Comparison of ENCODE assay signal across 8 cellular contexts in the genomic region with DNA sequence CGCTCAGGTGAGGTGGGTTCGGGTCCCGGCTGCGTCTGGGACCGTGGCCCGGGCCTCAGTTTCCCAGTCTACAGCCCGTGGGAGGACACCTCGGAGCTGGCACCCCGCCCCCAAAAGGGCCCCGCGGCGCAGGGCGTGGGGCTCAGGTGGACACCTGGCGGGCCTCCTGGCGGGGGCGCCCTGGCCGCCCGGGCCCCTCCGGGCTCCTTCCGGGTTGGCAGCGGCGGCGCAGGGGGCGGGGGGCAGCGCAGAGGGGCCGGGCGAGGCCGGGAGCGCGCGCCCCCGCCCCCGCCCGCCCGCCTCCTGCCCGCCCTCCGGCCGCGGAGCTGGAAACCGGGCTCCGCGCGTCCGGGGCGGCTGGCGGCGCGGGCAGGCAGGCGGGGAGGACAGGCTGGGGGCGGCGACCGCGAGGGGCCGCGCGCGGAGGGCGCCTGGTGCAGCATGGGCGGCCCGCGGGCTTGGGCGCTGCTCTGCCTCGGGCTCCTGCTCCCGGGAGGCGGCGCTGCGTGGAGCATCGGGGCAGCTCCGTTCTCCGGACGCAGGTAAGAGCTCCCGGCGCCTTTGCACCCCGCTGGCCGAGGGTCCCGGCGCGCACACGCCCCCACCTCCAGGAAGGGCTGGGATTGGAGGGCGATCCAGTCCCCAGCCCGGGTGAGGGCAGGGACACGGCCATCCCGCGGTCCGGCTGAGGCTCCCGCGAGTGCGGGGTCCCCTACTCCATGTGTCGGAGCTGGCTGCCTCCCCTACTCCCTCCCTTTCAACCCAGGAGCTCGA. TPM values are rescaled to one million over a fixed set of nuclear protein-coding genes. Genes with fewer than 3 reads are reported as not detected.
A peak's percentile ranks its signal among the peaks of the same experiment; 100 is the strongest.
DNase-seq lines count a peak whose midpoint lies in the region; ATAC-seq and TF ChIP-seq lines count a peak whose summit lies in the region.

A gene (plus strand): TSS at position 299 of the 774 bp plus-strand sequence. CDS start 143 bp downstream, at position 442.

- H3K27ac ChIP-seq in PC-3 (ENCODE audit: low read length) = no peak within 1 kb of the TSS
- H3K27ac ChIP-seq in duodenal mucosa (ENCODE audit: low read depth, low read length) = no peak within 1 kb of the TSS
- peak within 1 kb of the TSS; percentile 44 to 93 (median 68) for H3K27ac ChIP-seq in upper lobe of left lung

- peak within 1 kb of the TSS; percentile 17 for H3K27ac Mint-ChIP-seq in mesothelial cell of epicardium

- no peaks in the 10 kb centered on the region for H3K79me2 ChIP-seq in PC-3 (ENCODE audit: low read length)

- intact Hi-C loops in PC-3 (cut with micrococcal nuclease) = no loop called here

- H3K9ac ChIP-seq in PC-3 (ENCODE audit: low read length) (no peak within 1 kb of the TSS), duodenal mucosa (ENCODE audit: low read depth in 1 of 2, low read length in 2 of 2) (peak within 1 kb of the TSS; percentile 34 to 64)

- peak within 1 kb of the TSS; percentile 86 for H3K4me3 Mint-ChIP-seq in mesothelial cell of epicardium

- no peak for TF ChIP-seq EP300 in upper lobe of left lung (IDR thresholded peaks at IDR 0.05)

- TF ChIP-seq CTCF in PC-3 (conservative IDR thresholded peaks at IDR 0.05; ENCODE audit: low read depth, low read length) (no peak), mesothelial cell of epicardium (IDR thresholded peaks at IDR 0.05; ENCODE audit: unreplicated experiment) (no peak), upper lobe of left lung (IDR thresholded peaks at IDR 0.05) (peak in 3 of 6 experiments; percentile 20 to 40 (median 21))

- no peaks in the 10 kb centered on the region for H3K9me3 ChIP-seq in PC-3 (ENCODE audit: low read length)
- no peaks in the 10 kb centered on the region for H3K9me3 ChIP-seq in duodenal mucosa (ENCODE audit: control insufficient read depth in 1 of 2, low read length in 2 of 2)
- H3K9me3 ChIP-seq in upper lobe of left lung = no peaks in the 10 kb centered on the region

- peak; percentile 70 for DNase-seq in activated effector memory CD4-positive, alpha-beta T cell treated with anti-CD3 and anti-CD28 coated beads, Interleukin-2, amount 50 U/mL, for 16 hours
- no peak for DNase-seq in activated effector memory CD4-positive, alpha-beta T cell treated with Interleukin-2 at 50 U/mL for 16 hours
- DNase-seq in PC-3 (peak; percentile 12), mesothelial cell of epicardium (ENCODE audit: low spot score in 2 of 2, unreplicated experiment in 2 of 2) (peak; percentile 58 to 65), upper lobe of left lung (peak; percentile 36 to 90), T-helper 9 cell (no peak)

- H3K4me1 Mint-ChIP-seq in mesothelial cell of epicardium = peaks cover 23% of the 10 kb centered on the region

- no peaks in the 10 kb centered on the region for H3K9me2 ChIP-seq in PC-3 (replicated peaks; ENCODE audit: low read length)

- no peak for TF ChIP-seq POLR2A in upper lobe of left lung (IDR thresholded peaks at IDR 0.05)

- H3K36me3 Mint-ChIP-seq in mesothelial cell of epicardium = no peaks in the 10 kb centered on the region

- peak within 1 kb of the TSS; percentile 63; the same call in 1 of the 2 replicates for H2AFZ ChIP-seq in PC-3 (ENCODE audit: low read length)

- POLR2A ChIA-PET in PC-3 (lab: Charles Lee; ENCODE audit: unreplicated experiment) = no interaction called here

- no peaks in the 10 kb centered on the region for H3K9me3 Mint-ChIP-seq in mesothelial cell of epicardium

- H3K36me3 ChIP-seq in PC-3 (ENCODE audit: low read depth, low read length) = no peaks in the 10 kb centered on the region
- H3K36me3 ChIP-seq in duodenal mucosa (ENCODE audit: control insufficient read depth in 1 of 2, insufficient read depth in 2 of 2, low read length in 2 of 2) = no peaks in the 10 kb centered on the region
- no peaks in the 10 kb centered on the region for H3K36me3 ChIP-seq in upper lobe of left lung

- no peaks in the 10 kb centered on the region for H3K4me1 ChIP-seq in PC-3 (ENCODE audit: insufficient read depth, low read length)
- peaks cover 17 to 40% of the 10 kb centered on the region in 2 donors for H3K4me1 ChIP-seq in duodenal mucosa (ENCODE audit: control insufficient read depth in 1 of 2, insufficient read depth in 2 of 2, low read length in 2 of 2)
- H3K4me1 ChIP-seq in upper lobe of left lung = peaks cover 19 to 48% (median 40%) of the 10 kb centered on the region in 4 donors

- no TSS peak for BruUV-seq in PC-3 (replicated peaks; lab: Mats Ljungman, UMichigan)

- peak within 1 kb of the TSS; percentile 70 for H3K4me2 ChIP-seq in PC-3 (ENCODE audit: low read length)

- ATAC-seq in PC-3 (peak; percentile 59), upper lobe of left lung (ENCODE audit: low FRiP score in 2 of 2) (peak in 1 of 2 donors; percentile 41), HG03354 (IDR thresholded peaks at IDR 0.05; ENCODE audit: poor library complexity, severe bottlenecking, unreplicated experiment) (no peak)

- no peaks in the 10 kb centered on the region for H4K20me1 ChIP-seq in PC-3 (ENCODE audit: low read length)

- CTCF ChIA-PET in PC-3 (lab: Charles Lee) = interaction anchor here (0.6 kb wide), 1 partner anchor 39 kb away, joined by 3 read pairs; no protein-coding TSS in a partner anchor

- H3K27me3 ChIP-seq in PC-3 (ENCODE audit: low read length) (no peaks in the 10 kb centered on the region), duodenal mucosa (ENCODE audit: control insufficient read depth in 1 of 2, insufficient read depth in 2 of 2, low read length in 2 of 2) (peaks cover 8 to 13% of the 10 kb centered on the region in 2 donors), upper lobe of left lung (peaks cover 0 to 7% (median 0%) of the 10 kb centered on the region in 4 donors)

- no peaks in the 10 kb centered on the region for H3K27me3 Mint-ChIP-seq in mesothelial cell of epicardium (ENCODE audit: low read depth)

- 5 to 8% methylated on average over 7 to 28 of the region's 90 CpGs for WGBS in upper lobe of left lung, 2 donors

- H3K4me3 ChIP-seq in PC-3 (ENCODE audit: low read length) (peak within 1 kb of the TSS; percentile 62), duodenal mucosa (ENCODE audit: low read depth in 1 of 2, low read length in 2 of 2) (peak within 1 kb of the TSS; percentile 65 to 68), upper lobe of left lung (peak within 1 kb of the TSS; percentile 53 to 73 (median 59))

- no peaks in the 10 kb centered on the region for H3F3A ChIP-seq in PC-3 (ENCODE audit: low read length, unreplicated experiment)

RNA-seq across cellular contexts. Expression of the gene that starts here (rescaled TPM):
- total RNA-seq in PC-3 (2014; rRNA removed) (1.2 and 1.3 TPM in 2 replicates), mesothelial cell of epicardium (15.7 to 18.1 TPM (median 17.6 TPM) in 3 replicates), upper lobe of left lung (10 to 100 TPM in 2 of 6 donors, 1 to 10 TPM in 4; 2.1 to 31.6 (median 8.4) TPM)

Comparison
In these comparisons a context has a peak if more than half of its experiments do, and no peak if none do; other contexts are left out.
1. DNase-seq: peak in activated effector memory CD4-positive, alpha-beta T cell treated with anti-CD3 and anti-CD28 coated beads, Interleukin-2, amount 50 U/mL, for 16 hours (single experiment), PC-3 (single experiment), mesothelial cell of epicardium (2 of 2) and upper lobe of left lung (2 of 2); none in activated effector memory CD4-positive, alpha-beta T cell treated with Interleukin-2 at 50 U/mL for 16 hours (single experiment) and T-helper 9 cell (single experiment).
2. H3K27ac ChIP-seq: peak in upper lobe of left lung (4 of 4); none in PC-3 (single experiment) and duodenal mucosa (single experiment).
3. Peak in every context shown above with its lines, with median percentiles within 50 percentile points of each other: H3K4me3 ChIP-seq.